ENCODE assay signal across 8 cellular contexts in the genomic region with DNA sequence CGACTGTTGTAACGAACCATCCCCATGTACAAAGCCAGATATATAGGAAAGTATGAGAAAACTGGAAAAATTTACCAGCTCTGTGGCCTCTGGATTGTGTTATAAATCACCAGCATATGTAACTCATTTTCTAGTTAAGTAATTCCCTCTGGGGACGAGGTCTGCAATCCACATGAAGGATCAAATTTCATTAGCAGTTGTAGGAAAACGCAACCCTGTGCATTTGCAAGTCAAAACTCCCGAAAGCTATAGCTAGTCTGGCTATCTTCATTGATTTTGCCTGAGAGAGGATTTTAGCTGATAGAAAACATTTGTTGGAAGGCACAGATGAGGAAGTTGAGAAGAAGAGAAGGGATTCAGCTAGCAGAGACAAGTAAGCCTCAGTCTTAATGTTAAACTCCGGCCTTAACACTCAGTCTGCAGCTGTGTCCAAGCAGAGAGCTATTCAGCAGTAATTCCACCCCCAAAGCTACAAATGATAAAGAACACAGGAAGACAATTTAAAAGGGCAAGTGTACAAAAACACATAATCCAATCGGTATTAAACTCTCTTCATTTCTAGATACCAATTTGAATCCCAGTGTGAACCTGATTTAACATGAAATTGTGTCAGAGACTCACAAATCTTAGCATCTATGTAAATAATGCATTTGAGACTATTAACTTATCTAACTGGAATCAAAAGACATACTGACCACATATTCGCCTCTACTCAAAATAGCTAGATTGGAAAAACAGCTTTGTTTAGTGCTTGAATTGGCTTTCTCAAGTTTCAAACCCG. TPM values are rescaled to one million over a fixed set of nuclear protein-coding genes. Genes with fewer than 3 reads are reported as not detected.
DNase-seq lines count a peak whose midpoint lies in the region; ATAC-seq, FAIRE-seq and TF ChIP-seq lines count a peak whose summit lies in the region.

No MANE protein-coding gene starts in this region.

- no peak; the same call in 1 of the 2 replicates for TF ChIP-seq EP300 in K562 (IDR thresholded peaks at IDR 0.05; ENCODE audit: low read length)

- H4K20me1 ChIP-seq in K562 (replicated peaks; ENCODE audit: control insufficient read depth, insufficient read depth, low read length), result no peaks in the 10 kb centered on the region

- H3K36me3 ChIP-seq in K562 (ENCODE audit: control insufficient read depth, insufficient read depth, low read length) (peaks cover 5% of the 10 kb centered on the region; the same call in 1 of the 3 replicates), uterus (no peaks in the 10 kb centered on the region)

- H3K9me3 ChIP-seq in K562 (replicated peaks; ENCODE audit: control insufficient read depth, insufficient read depth, low read depth, low read length) (no peaks in the 10 kb centered on the region), uterus (no peaks in the 10 kb centered on the region)

- H3K4me1 Mint-ChIP-seq in T-helper 2 cell treated with Interferon-gamma antibody and Interleukin-4, amounts not matched to agents 5 μg/mL and 100 μg/mL, for 36 hours (ENCODE audit: low read depth), result peaks cover 34% of the 10 kb centered on the region

- H3K27ac ChIP-seq in K562 (ENCODE audit: extremely low read depth, low read depth, low read length), result peak overlapping the region; percentile 82
- peak overlapping the region; percentile 25 for H3K27ac ChIP-seq in layer of hippocampus (ENCODE audit: low read depth, low read length)
- peak overlapping the region; percentile 88 to 90 for H3K27ac ChIP-seq in uterus

- CTCF ChIA-PET in K562 (lab: Yijun Ruan, JAX; ENCODE audit: low intra/inter-chr PET ratio), result interaction anchor here (0.7 to 0.9 kb wide), 2 partner anchors 18 to 150 kb away, joined by 3 to 4 read pairs; no protein-coding TSS in a partner anchor

- peaks cover 23% of the 10 kb centered on the region for H3K36me3 Mint-ChIP-seq in T-helper 2 cell treated with Interferon-gamma antibody and Interleukin-4, amounts not matched to agents 5 μg/mL and 100 μg/mL, for 36 hours (ENCODE audit: low read depth)

- H3K27me3 Mint-ChIP-seq in T-helper 2 cell treated with Interferon-gamma antibody and Interleukin-4, amounts not matched to agents 5 μg/mL and 100 μg/mL, for 36 hours (ENCODE audit: low read depth), result no peaks in the 10 kb centered on the region

- BruUV-seq in K562 (replicated peaks; lab: Mats Ljungman, UMichigan), result TSS peak; percentile 74

- peak overlapping the region; percentile 48 for H3K4me3 ChIP-seq in K562
- peak overlapping the region; percentile 43 to 50 for H3K4me3 ChIP-seq in uterus

- peaks cover 7 to 16% of the 10 kb centered on the region in 2 experiments; a peak in 4 of 5 replicates for H3K4me1 ChIP-seq in K562 (replicated peaks in 1 of 2; ENCODE audit: control insufficient read depth in 2 of 2, insufficient read depth in 2 of 2, low read length in 2 of 2)
- peaks cover 0 to 6% of the 10 kb centered on the region in 2 donors for H3K4me1 ChIP-seq in uterus

- TF ChIP-seq RAD21 in K562 (CRISPR knock-in tag; conservative IDR thresholded peaks at IDR 0.05 in 1 of 2, IDR thresholded peaks at IDR 0.05 in 1 of 2), result peak in 1 of 2 experiments; percentile 10; a peak in 1 of 4 replicates

- no peaks in the 10 kb centered on the region for H3K9me1 ChIP-seq in K562 (ENCODE audit: control insufficient read depth, insufficient read depth, low read length)

- peak overlapping the region; percentile 78 for H2AFZ ChIP-seq in K562 (ENCODE audit: low read depth, low read length)

- intact Hi-C loops in Right ventricle myocardium inferior (cut with DNase I), result loop anchor here (2.0 to 5.0 kb wide), 3 partner anchors 21 to 61 kb away; partner anchors contain the start of gene LIMA1
- intact Hi-C loops in cardiac septum (cut with DNase I), result loop anchor here (2.0 kb wide), 1 partner anchor 33 kb away; no protein-coding TSS in a partner anchor
- intact Hi-C loops in K562 (cut with micrococcal nuclease), result loop anchor here (2.0 kb wide), 1 partner anchor 63 kb away; no protein-coding TSS in a partner anchor
- intact Hi-C loops in uterus (cut with DNase I; ENCODE audit: low total_unique reads), result loop anchor here (10.0 kb wide), 1 partner anchor 63 kb away; the partner anchor contains the start of gene LIMA1

- FAIRE-seq in K562 (lab: Jason Lieb, UNC), result peak; percentile 78

- peaks cover 31% of the 10 kb centered on the region for H3K79me2 ChIP-seq in K562 (ENCODE audit: control insufficient read depth, insufficient read depth, low read length)

- peak; percentile 65 for TF ChIP-seq POLR2A in K562 (conservative IDR thresholded peaks at IDR 0.05)
- TF ChIP-seq POLR2A in uterus (IDR thresholded peaks at IDR 0.05), result peak in 1 of 2 donors; percentile 17

- peak overlapping the region; percentile 89 for H3K4me2 ChIP-seq in K562 (ENCODE audit: insufficient read depth, low read length)

- DNase-seq in Right ventricle myocardium inferior (ENCODE audit: missing footprints) (no peak), cardiac septum (ENCODE audit: low spot score) (no peak), NCI-H1930 (lab: John Stamatoyannopoulos, UW) (peak; percentile 34 to 62), K562 (ENCODE audit: extremely low read depth in 1 of 4, low spot score in 3 of 4) (peak in 2 of 4 experiments; percentile 32 to 60), uterus (peak in 1 of 2 donors; percentile 42)
- DNase-seq in T-helper 2 cell treated with Interferon-gamma antibody and Interleukin-4, amounts not matched to agents 5 μg/mL and 100 μg/mL, for 36 hours (ENCODE audit: low spot score), result no peak

- POLR2A ChIA-PET in K562 (lab: Yijun Ruan, JAX), result interaction anchor here (0.5 to 3.1 kb wide), 9 partner anchors 9 to 1406 kb away, joined by 3 to 16 read pairs (median 4); partner anchors contain the start of genes COX14 and LIMA1

- 0% methylated on average over 9 of the region's 9 CpGs for WGBS in K562 (ENCODE audit: insufficient coverage, low coverage, missing lambda C conversion rate)

- ATAC-seq in Right ventricle myocardium inferior (peak; percentile 63), K562 (peak; percentile 78), GM18873 (IDR thresholded peaks at IDR 0.05; ENCODE audit: low FRiP score, unreplicated experiment) (no peak)

- no peak overlapping the region for H3K4me3 Mint-ChIP-seq in T-helper 2 cell treated with Interferon-gamma antibody and Interleukin-4, amounts not matched to agents 5 μg/mL and 100 μg/mL, for 36 hours

- peak overlapping the region; percentile 73 to 80; a peak in 3 of 4 replicates for H3K9ac ChIP-seq in K562 (ENCODE audit: insufficient read depth in 1 of 2, low read depth in 2 of 2, low read length in 2 of 2)

- TF ChIP-seq CTCF in K562 (IDR thresholded peaks at IDR 0.05 in 2 of 3, conservative IDR thresholded peaks at IDR 0.05 in 1 of 3; ENCODE audit: insufficient read depth in 2 of 3, low read depth in 1 of 3, low read length in 3 of 3) (no peak), uterus (IDR thresholded peaks at IDR 0.05) (no peak)

- no peaks in the 10 kb centered on the region for H3K9me3 Mint-ChIP-seq in T-helper 2 cell treated with Interferon-gamma antibody and Interleukin-4, amounts not matched to agents 5 μg/mL and 100 μg/mL, for 36 hours

- H3K27me3 ChIP-seq in K562 (ENCODE audit: control insufficient read depth in 2 of 2, insufficient read depth in 2 of 2, low read length in 2 of 2) (no peaks in the 10 kb centered on the region), layer of hippocampus (ENCODE audit: control insufficient read depth, insufficient read depth, low read length) (no peaks in the 10 kb centered on the region), uterus (no peaks in the 10 kb centered on the region)

- in situ Hi-C loops in K562 (cut with MboI), result no loop called here

- H3K27ac Mint-ChIP-seq in T-helper 2 cell treated with Interferon-gamma antibody and Interleukin-4, amounts not matched to agents 5 μg/mL and 100 μg/mL, for 36 hours, result no peak overlapping the region

TF ChIP-seq in K562, 482 proteins besides CTCF, POLR2A, EP300 and RAD21 (continues in another document):
- TF ChIP-seq MAZ (CRISPR knock-in tag; conservative IDR thresholded peaks at IDR 0.05 in 1 of 2, IDR thresholded peaks at IDR 0.05 in 1 of 2), result peak in 1 of 2 experiments; percentile 20; a peak in 1 of 4 replicates
- TF ChIP-seq PHF20 (IDR thresholded peaks at IDR 0.05; ENCODE audit: partially characterized antibody), result no peak
- TF ChIP-seq STAT5A (IDR thresholded peaks at IDR 0.05; ENCODE audit: borderline replicate concordance, low read length), result no peak
- TF ChIP-seq POU5F1 (IDR thresholded peaks at IDR 0.05; ENCODE audit: borderline replicate concordance, low read depth, low read length, partially characterized antibody), result no peak
- peak; percentile 22; the same call in 1 of the 2 replicates for TF ChIP-seq SMARCC2 (IDR thresholded peaks at IDR 0.05; ENCODE audit: low read depth)
- no peak for TF ChIP-seq SRSF7 (optimal IDR thresholded peaks at IDR 0.05; ENCODE audit: low read depth, low read length)
- no peak for TF ChIP-seq MCM7 (IDR thresholded peaks at IDR 0.05)
- TF ChIP-seq ZNF24 (IDR thresholded peaks at IDR 0.05), result no peak

RNA-seq across cellular contexts. Expression of gene CERS5, which starts 54.2 kb away (rescaled TPM):
- total RNA-seq in Right ventricle myocardium inferior (9.6 TPM), cardiac septum (18.9 TPM), K562 (2014; rRNA removed) (14.4 and 19.3 TPM in 2 replicates), K562 (2014; rRNA removed; fragmentation: Illumina TruSeq; extraction: Trizol) (17.8 and 21.2 TPM in 2 replicates), K562 (2015; rRNA removed; fragmentation: Illumina TruSeq; extraction: Trizol) (14.1 and 15.4 TPM in 2 replicates), K562 (2021) (21.0 and 24.3 TPM in 2 replicates), uterus (10 to 100 TPM in 3 of 4 donors, 1 to 10 TPM in 1; 9.1 to 73.9 (median 40.5) TPM)
- total RNA-seq in K562 (2011; cell fraction: chromatin; rRNA removed; ENCODE audit: low replicate concordance), result 179 and 195 TPM in 2 replicates
- total RNA-seq in K562 (2011; cell fraction: nucleolus; rRNA removed), result 134 and 135 TPM in 2 replicates
- total RNA-seq in K562 (2011; cell fraction: nucleoplasm; rRNA removed), result 198 and 302 TPM in 2 replicates
- polyA plus RNA-seq in K562 (2011; rRNA removed) (41.9 and 47.5 TPM in 2 replicates), K562 (2014; fragmentation: Illumina TruSeq; extraction: Trizol) (21.3 and 23.4 TPM in 2 replicates), K562 (2014; fragmentation: Nextera tagmentation; extraction: Ambion mirVana) (1 to 10 TPM; 6.1 to 8.7 TPM), K562 (2014; rRNA removed) (25.2 and 32.5 TPM in 2 replicates)
- polyA plus RNA-seq in K562 (2011; cell fraction: cytosol; rRNA removed), result 36.7 and 58.5 TPM in 2 replicates
- 62.9 and 73.2 TPM in 2 replicates for polyA plus RNA-seq in K562 (2011; cell fraction: nucleus; rRNA removed)
- 16.6 and 23.6 TPM in 2 replicates for polyA plus RNA-seq in K562 (2012)
- polyA minus RNA-seq in K562 (2011; rRNA and poly(A)+ RNA removed), result 72.4 and 76.9 TPM in 2 replicates
- 21.6 and 27.5 TPM in 2 replicates for polyA minus RNA-seq in K562 (2011; cell fraction: cytosol; rRNA and poly(A)+ RNA removed)
- 25.8 and 33.0 TPM in 2 replicates for polyA minus RNA-seq in K562 (2011; cell fraction: nucleus; rRNA and poly(A)+ RNA removed)

Comparison
In these comparisons a context has a peak if more than half of its experiments do, and no peak if none do; other contexts are left out.
1. DNase-seq: peak in NCI-H1930 (2 of 2); none in Right ventricle myocardium inferior (single experiment), cardiac septum (single experiment) and T-helper 2 cell treated with Interferon-gamma antibody and Interleukin-4, amounts not matched to agents 5 μg/mL and 100 μg/mL, for 36 hours (single experiment).
2. H3K27ac ChIP-seq: peak in every context shown above with its lines; median percentile 89 in uterus; 82 in K562; 25 in layer of hippocampus.